In genomic region chr3:40191850-40192448, GRCh38 we compare ENCODE assay signal across 8 cellular contexts.
A peak's percentile ranks its signal among the peaks of the same experiment; 100 is the strongest.
DNase-seq lines count a peak whose midpoint lies in the region; ATAC-seq and TF ChIP-seq lines count a peak whose summit lies in the region.

No MANE protein-coding gene starts in this region.

- no peak for TF ChIP-seq POLR2A in transverse colon (IDR thresholded peaks at IDR 0.05)

- H3K9me3 ChIP-seq in OCI-LY1 (ENCODE audit: low read length) (no peaks in the 10 kb centered on the region), neutrophil (no peaks in the 10 kb centered on the region), transverse colon (no peaks in the 10 kb centered on the region)

- H3K36me3 Mint-ChIP-seq in activated T-cell treated with anti-CD3 and anti-CD28 coated beads, Interleukin-2, amount 50 U/mL, for 24 hours (ENCODE audit: low read depth): no peaks in the 10 kb centered on the region

- H3K4me1 ChIP-seq in OCI-LY1 (ENCODE audit: insufficient read depth, low read length, severe bottlenecking) (no peaks in the 10 kb centered on the region), neutrophil (ENCODE audit: control insufficient read depth in 1 of 2, insufficient read depth in 1 of 2, low read depth in 1 of 2, low read length in 1 of 2) (no peaks in the 10 kb centered on the region), transverse colon (no peaks in the 10 kb centered on the region)

- no peak overlapping the region for H3K9ac ChIP-seq in OCI-LY1 (ENCODE audit: low read length)

- H3K36me3 ChIP-seq in OCI-LY1 (ENCODE audit: insufficient read depth, low read length) (no peaks in the 10 kb centered on the region), neutrophil (no peaks in the 10 kb centered on the region), transverse colon (no peaks in the 10 kb centered on the region)

- DNase-seq in NCI-H2081 (lab: John Stamatoyannopoulos, UW): peak; percentile 28 to 34
- no peak for DNase-seq in NCI-H2081 treated with DMSO at 0.1 percent for 48 hours (lab: John Stamatoyannopoulos, UW)
- peak; percentile 67 for DNase-seq in activated T-cell treated with anti-CD3 and anti-CD28 coated beads, Interleukin-2, amount 50 U/mL, for 24 hours
- DNase-seq in fibroblast of mammary gland (ENCODE audit: low read depth): peak; percentile 60
- DNase-seq in transverse colon: peak; percentile 57

- no peaks in the 10 kb centered on the region for H3F3A ChIP-seq in OCI-LY1 (ENCODE audit: insufficient read depth, low read length)

- H3K27me3 ChIP-seq in OCI-LY1 (ENCODE audit: insufficient read depth, low read length) (no peaks in the 10 kb centered on the region), neutrophil (no peaks in the 10 kb centered on the region), transverse colon (no peaks in the 10 kb centered on the region)

- H3K79me2 ChIP-seq in OCI-LY1 (ENCODE audit: insufficient read depth, low read length): no peaks in the 10 kb centered on the region

- no peaks in the 10 kb centered on the region for H3K4me1 Mint-ChIP-seq in activated T-cell treated with anti-CD3 and anti-CD28 coated beads, Interleukin-2, amount 50 U/mL, for 24 hours (ENCODE audit: low read depth)

- no peaks in the 10 kb centered on the region for H3K9me2 ChIP-seq in OCI-LY1 (ENCODE audit: low read depth, low read length)

- no peaks in the 10 kb centered on the region for H3K27me3 Mint-ChIP-seq in activated T-cell treated with anti-CD3 and anti-CD28 coated beads, Interleukin-2, amount 50 U/mL, for 24 hours

- no peaks in the 10 kb centered on the region for H3K9me3 Mint-ChIP-seq in activated T-cell treated with anti-CD3 and anti-CD28 coated beads, Interleukin-2, amount 50 U/mL, for 24 hours

- H2AFZ ChIP-seq in OCI-LY1 (ENCODE audit: low read length): no peak overlapping the region

- H3K27ac ChIP-seq in OCI-LY1 (ENCODE audit: low read depth, low read length, poor library complexity, severe bottlenecking) (no peak overlapping the region), neutrophil (no peak overlapping the region), transverse colon (no peak overlapping the region)

- H4K20me1 ChIP-seq in OCI-LY1 (ENCODE audit: insufficient read depth, low read length): no peaks in the 10 kb centered on the region

- H3K4me2 ChIP-seq in OCI-LY1 (ENCODE audit: low read length): no peak overlapping the region

- in situ Hi-C loops in transverse colon (cut with MboI; ENCODE audit: low pct_ligation_motif_present in 1 of 4, low pct_unique_long_range_greater_than_20kb in 1 of 4, low sequenced_read_pairs in 3 of 4): loop anchor here (5.0 to 25.0 kb wide), 3 partner anchors 125 to 480 kb away; no protein-coding TSS in a partner anchor

- H3K4me3 Mint-ChIP-seq in activated T-cell treated with anti-CD3 and anti-CD28 coated beads, Interleukin-2, amount 50 U/mL, for 24 hours: no peak overlapping the region

- H3K4me3 ChIP-seq in OCI-LY1 (ENCODE audit: low read depth, low read length, poor library complexity, severe bottlenecking) (no peak overlapping the region), fibroblast of mammary gland (ENCODE audit: control insufficient read depth, low read depth, low read length) (no peak overlapping the region), neutrophil (ENCODE audit: low read depth in 1 of 2, low read length in 1 of 2) (no peak overlapping the region), transverse colon (no peak overlapping the region)

- H3K27ac Mint-ChIP-seq in activated T-cell treated with anti-CD3 and anti-CD28 coated beads, Interleukin-2, amount 50 U/mL, for 24 hours: no peak overlapping the region

- peak; percentile 63 for TF ChIP-seq CTCF in OCI-LY1 (IDR thresholded peaks at IDR 0.05; ENCODE audit: low read length)
- peak; percentile 96 for TF ChIP-seq CTCF in fibroblast of mammary gland (conservative IDR thresholded peaks at IDR 0.05; ENCODE audit: control insufficient read depth, insufficient read depth, low read depth, low read length)
- TF ChIP-seq CTCF in neutrophil (IDR thresholded peaks at IDR 0.05): peak; percentile 90
- peak; percentile 83 to 96 (median 89) for TF ChIP-seq CTCF in transverse colon (IDR thresholded peaks at IDR 0.05)

- TF ChIP-seq EP300 in transverse colon (IDR thresholded peaks at IDR 0.05; ENCODE audit: low read depth): no peak

- 36 to 39% methylated on average over 3 of the region's 3 CpGs for WGBS in transverse colon (ENCODE audit: low coverage in 1 of 2), 2 donors

- peak; percentile 67 for ATAC-seq in HG02943 (IDR thresholded peaks at IDR 0.05; ENCODE audit: low read depth, unreplicated experiment)

- intact Hi-C loops in transverse colon (cut with DNase I; ENCODE audit: low total_unique reads): loop anchor here (5.0 kb wide), 1 partner anchor 125 kb away; no protein-coding TSS in a partner anchor
